ENCODE assay signal across 30 cellular contexts in the genomic region with DNA sequence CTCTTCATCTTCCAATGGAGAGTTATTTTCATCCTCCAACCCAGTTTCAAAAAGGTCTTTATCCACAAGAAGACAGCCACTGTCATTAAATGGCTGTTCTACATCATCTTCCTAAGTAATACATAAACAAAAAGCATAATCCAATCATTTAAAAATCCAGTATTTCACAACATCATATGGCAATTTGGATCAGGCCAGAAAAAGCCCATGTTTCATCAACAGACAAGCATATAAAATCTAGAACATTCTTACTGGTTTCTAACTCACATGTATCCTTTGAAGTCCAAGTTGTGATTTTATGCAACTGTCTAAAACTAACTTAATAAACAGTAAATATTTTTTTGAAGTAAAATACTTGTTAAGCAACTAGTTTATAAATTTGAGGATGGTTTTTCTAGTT. TPM values are rescaled to one million over a fixed set of nuclear protein-coding genes. Genes with fewer than 3 reads are reported as not detected.
DNase-seq lines count a peak whose midpoint lies in the region; ATAC-seq, FAIRE-seq and TF ChIP-seq lines count a peak whose summit lies in the region.
"Had no signal": no experiment of that assay in that cellular context is flagged by ENCODE, and none has a peak within 500 bp of the region (broad histone marks: within the 10 kb centered on the region; RNA-seq: fewer than 3 reads in every experiment).

No MANE protein-coding gene starts in this region.

- TF ChIP-seq CTCF in IMR-90 (conservative IDR thresholded peaks at IDR 0.05; ENCODE audit: low read depth, low read length) = no peak
- no peak for TF ChIP-seq CTCF in choroid plexus epithelial cell (conservative IDR thresholded peaks at IDR 0.05; ENCODE audit: low read depth, low read length)
- no peak for TF ChIP-seq CTCF in neural progenitor cell (IDR thresholded peaks at IDR 0.05)
- no peak for TF ChIP-seq CTCF in chondrocyte (IDR thresholded peaks at IDR 0.05)
- no peak for TF ChIP-seq CTCF in ascending aorta (IDR thresholded peaks at IDR 0.05)

- H3K4me1 Mint-ChIP-seq in T-helper 2 cell treated with Interferon-gamma antibody and Interleukin-4, amounts not matched to agents 5 μg/mL and 100 μg/mL, for 36 hours (ENCODE audit: low read depth) = peaks cover 28% of the 10 kb centered on the region
- peaks cover 10% of the 10 kb centered on the region for H3K4me1 Mint-ChIP-seq in neural progenitor cell
- H3K4me1 Mint-ChIP-seq in chondrocyte (ENCODE audit: low read depth) = no peaks in the 10 kb centered on the region

- CTCF ChIA-PET in IMR-90 (lab: Yijun Ruan, JAX) = no interaction called here

- H3K79me2 ChIP-seq in neural progenitor cell (ENCODE audit: low read depth) = peaks cover 58% of the 10 kb centered on the region

- peaks cover 12% of the 10 kb centered on the region for H3F3A ChIP-seq in neural progenitor cell (ENCODE audit: low read depth)

- peaks cover 4% of the 10 kb centered on the region; the same call in 1 of the 2 replicates for H3K36me3 ChIP-seq in IMR-90 (ENCODE audit: control insufficient read depth, insufficient read depth, low read length)
- peaks cover 46% of the 10 kb centered on the region for H3K36me3 ChIP-seq in neural progenitor cell
- no peaks in the 10 kb centered on the region for H3K36me3 ChIP-seq in ascending aorta
- H3K36me3 ChIP-seq: right lobe of liver had no signal

- H3K36me3 Mint-ChIP-seq in T-helper 2 cell treated with Interferon-gamma antibody and Interleukin-4, amounts not matched to agents 5 μg/mL and 100 μg/mL, for 36 hours (ENCODE audit: low read depth) = peaks cover 51% of the 10 kb centered on the region
- H3K36me3 Mint-ChIP-seq in neural progenitor cell (peaks cover 13% of the 10 kb centered on the region), chondrocyte (ENCODE audit: low read depth) (peaks cover 3% of the 10 kb centered on the region)
- H3K36me3 Mint-ChIP-seq: CD8-positive, alpha-beta T cell had no signal

- no peak overlapping the region for H3K56ac ChIP-seq in IMR-90 (ENCODE audit: extremely low read depth, insufficient read depth, low read length)

- no peak overlapping the region for H2AFZ ChIP-seq in IMR-90 (replicated peaks; ENCODE audit: low read length, poor library complexity)
- no peak overlapping the region for H2AFZ ChIP-seq in neural progenitor cell (replicated peaks)

- H3K27ac ChIP-seq in IMR-90 (ENCODE audit: insufficient read depth, low read length) (no peak overlapping the region), neural progenitor cell (peak overlapping the region; percentile 31), ascending aorta (no peak overlapping the region)
- H3K27ac ChIP-seq: coronary artery, right lobe of liver had no signal

- H2BK20ac ChIP-seq in IMR-90 (ENCODE audit: low read depth, low read length) = no peak overlapping the region

- no peak overlapping the region for H3K23ac ChIP-seq in IMR-90 (ENCODE audit: low read depth, low read length)

- no peaks in the 10 kb centered on the region for H4K20me1 ChIP-seq in IMR-90 (ENCODE audit: insufficient read depth, low read length)
- peaks cover 20% of the 10 kb centered on the region for H4K20me1 ChIP-seq in neural progenitor cell (ENCODE audit: low read depth)

- H3K27me3 ChIP-seq in IMR-90 (ENCODE audit: control insufficient read depth, insufficient read depth, low read length) = no peaks in the 10 kb centered on the region
- H3K27me3 ChIP-seq in neural progenitor cell = no peaks in the 10 kb centered on the region
- no peaks in the 10 kb centered on the region for H3K27me3 ChIP-seq in ascending aorta
- H3K27me3 ChIP-seq: right lobe of liver had no signal

- dilution Hi-C loops in IMR-90 (cut with HindIII; ENCODE audit: low sequenced_read_pairs, unreplicated experiment) = no loop called here

- no peak for ATAC-seq in IMR-90 (ENCODE audit: low read depth)
- ATAC-seq: activated T-helper 17 cell treated with anti-CD3 and anti-CD28 coated beads, Interleukin-2, amount 50 U/mL, for 72 hours; CD8-positive, alpha-beta T cell; Panc1; right lobe of liver had no signal

- BruUV-seq in IMR-90 (replicated peaks; lab: Mats Ljungman, UMichigan) = no TSS peak

- no peaks in the 10 kb centered on the region for H3K27me3 Mint-ChIP-seq in T-helper 2 cell treated with Interferon-gamma antibody and Interleukin-4, amounts not matched to agents 5 μg/mL and 100 μg/mL, for 36 hours (ENCODE audit: low read depth)
- no peaks in the 10 kb centered on the region for H3K27me3 Mint-ChIP-seq in neural progenitor cell (ENCODE audit: insufficient read depth, low read depth)
- H3K27me3 Mint-ChIP-seq in chondrocyte (ENCODE audit: low read depth) = no peaks in the 10 kb centered on the region
- H3K27me3 Mint-ChIP-seq: activated T-helper 17 cell treated with anti-CD3 and anti-CD28 coated beads, Interleukin-2, amount 50 U/mL, for 72 hours; progenitor cell of endocrine pancreas; stimulated activated naive CD8-positive, alpha-beta T cell treated with anti-CD3 and anti-CD28 coated beads, Interleukin-15, Interleukin-2, amounts not matched to agents 100 ng/mL and 50 ng/mL, for 24 hours had no signal

- H4K91ac ChIP-seq in IMR-90 (ENCODE audit: insufficient read depth, low read depth, low read length) = no peak overlapping the region

- no peak overlapping the region for H2AK9ac ChIP-seq in IMR-90 (replicated peaks; ENCODE audit: low read depth, low read length, poor library complexity)

- no peak overlapping the region for H2AK5ac ChIP-seq in IMR-90 (ENCODE audit: low read depth, low read length)

- H2BK120ac ChIP-seq in IMR-90 (ENCODE audit: low read depth, low read length) = no peak overlapping the region

- H4K5ac ChIP-seq in IMR-90 (ENCODE audit: low read depth, low read length) = no peak overlapping the region

- POLR2A ChIA-PET in IMR-90 (lab: Charles Lee; ENCODE audit: unreplicated experiment) = no interaction called here

- no peak overlapping the region for H4K8ac ChIP-seq in IMR-90 (ENCODE audit: low read depth in 2 of 2, low read length in 2 of 2)

- intact Hi-C loops in IMR-90 (cut with micrococcal nuclease) = loop anchor here (10.0 kb wide), 1 partner anchor 118 kb away; a partner anchor contains a TSS
- intact Hi-C loops in ascending aorta (cut with DNase I) = no loop called here

- no peaks in the 10 kb centered on the region for H3K9me1 ChIP-seq in IMR-90 (ENCODE audit: insufficient read depth, low read length)

- H3K4me3 ChIP-seq in IMR-90 (ENCODE audit: insufficient read depth, low read depth, low read length) = no peak overlapping the region
- H3K4me3 ChIP-seq in choroid plexus epithelial cell (ENCODE audit: low read depth, low read length) = no peak overlapping the region
- H3K4me3 ChIP-seq in neural progenitor cell = no peak overlapping the region
- no peak overlapping the region for H3K4me3 ChIP-seq in ascending aorta
- H3K4me3 ChIP-seq: coronary artery, HAP-1, right lobe of liver had no signal

- no peak overlapping the region for H3K4me2 ChIP-seq in IMR-90 (ENCODE audit: low read depth, low read length)
- H3K4me2 ChIP-seq in neural progenitor cell = no peak overlapping the region

- in situ Hi-C loops in IMR-90 (cut with MboI; ENCODE audit: low sequenced_read_pairs) = no loop called here

- no peaks in the 10 kb centered on the region for H3K9me3 Mint-ChIP-seq in T-helper 2 cell treated with Interferon-gamma antibody and Interleukin-4, amounts not matched to agents 5 μg/mL and 100 μg/mL, for 36 hours
- no peaks in the 10 kb centered on the region for H3K9me3 Mint-ChIP-seq in neural progenitor cell
- H3K9me3 Mint-ChIP-seq in chondrocyte (ENCODE audit: low read depth) = no peaks in the 10 kb centered on the region
- H3K9me3 Mint-ChIP-seq: activated T-helper 17 cell treated with anti-CD3 and anti-CD28 coated beads, Interleukin-2, amount 50 U/mL, for 72 hours; CD8-positive, alpha-beta T cell; mesothelial cell of epicardium; stimulated activated naive CD8-positive, alpha-beta T cell treated with anti-CD3 and anti-CD28 coated beads, Interleukin-15, Interleukin-2, amounts not matched to agents 100 ng/mL and 50 ng/mL, for 24 hours had no signal

- H2BK5ac ChIP-seq in IMR-90 (ENCODE audit: low read depth, low read length, poor library complexity, severe bottlenecking) = no peak overlapping the region

- H3K4ac ChIP-seq in IMR-90 (ENCODE audit: low read depth, low read length) = no peak overlapping the region

- DNase-seq in T-helper 2 cell treated with Interferon-gamma antibody and Interleukin-4, amounts not matched to agents 5 μg/mL and 100 μg/mL, for 36 hours (ENCODE audit: low spot score) = no peak
- no peak for DNase-seq in T-helper 2 cell
- peak; percentile 3 for DNase-seq in IMR-90
- peak; percentile 10 for DNase-seq in choroid plexus epithelial cell (ENCODE audit: low read depth)
- DNase-seq in neural progenitor cell (ENCODE audit: low spot score) = no peak
- DNase-seq in chondrocyte (ENCODE audit: low spot score) = no peak
- no peak for DNase-seq in ascending aorta (ENCODE audit: low spot score in 2 of 2)
- DNase-seq in GM12891 (ENCODE audit: insufficient read length, low spot score) = no peak
- DNase-seq: activated CD4-positive, alpha-beta T cell treated with anti-CD3 and anti-CD28 coated beads, Interleukin-2, amount 50 U/mL, for 1 hour; activated CD4-positive, CD25-positive, alpha-beta regulatory T cell; activated naive CD4-positive, alpha-beta T cell treated with anti-CD3 and anti-CD28 coated beads, Interleukin-2, amount 50 U/mL, for 16 hours; anterior cingulate cortex; CD8-positive, alpha-beta T cell; effector memory CD4-positive, alpha-beta T cell; foreskin melanocyte; kidney glomerular epithelial cell; NCI-H1417; NCI-H2029; right lobe of liver; SHP77 treated with DMSO at 0.1 percent for 48 hours; stimulated activated CD8-positive, alpha-beta memory T cell treated with anti-CD3 and anti-CD28 coated beads, Interleukin-4, amount 100 ng/mL, for 48 hours had no signal

- H3K14ac ChIP-seq in IMR-90 (replicated peaks; ENCODE audit: low read depth, low read length) = no peak overlapping the region

- no peaks in the 10 kb centered on the region for H3K9me3 ChIP-seq in IMR-90 (ENCODE audit: control insufficient read depth, insufficient read depth, low read length)
- no peaks in the 10 kb centered on the region for H3K9me3 ChIP-seq in neural progenitor cell (ENCODE audit: low read depth)
- no peaks in the 10 kb centered on the region for H3K9me3 ChIP-seq in ascending aorta
- H3K9me3 ChIP-seq: HAP-1, right lobe of liver had no signal

- H3K4me1 ChIP-seq in IMR-90 (ENCODE audit: control insufficient read depth, insufficient read depth, low read length) (no peaks in the 10 kb centered on the region), neural progenitor cell (no peaks in the 10 kb centered on the region), ascending aorta (no peaks in the 10 kb centered on the region)
- H3K4me1 ChIP-seq: right lobe of liver had no signal

- H3K79me1 ChIP-seq in IMR-90 (ENCODE audit: low read depth in 1 of 2, low read length in 2 of 2) = peaks cover 7 to 18% of the 10 kb centered on the region in 2 experiments

- TF ChIP-seq POLR2A in IMR-90 (IDR thresholded peaks at IDR 0.05; ENCODE audit: low read depth, low read length) (no peak), GM12891 (IDR thresholded peaks at IDR 0.05; ENCODE audit: low read depth, low read length) (no peak)

- H2BK15ac ChIP-seq in IMR-90 (ENCODE audit: low read depth, low read length) = no peak overlapping the region

- H3K4me3 Mint-ChIP-seq in T-helper 2 cell treated with Interferon-gamma antibody and Interleukin-4, amounts not matched to agents 5 μg/mL and 100 μg/mL, for 36 hours = no peak overlapping the region
- H3K4me3 Mint-ChIP-seq in neural progenitor cell (no peak overlapping the region), chondrocyte (ENCODE audit: unreplicated experiment) (no peak overlapping the region)
- H3K4me3 Mint-ChIP-seq: activated T-helper 17 cell treated with anti-CD3 and anti-CD28 coated beads, Interleukin-2, amount 50 U/mL, for 72 hours; CD8-positive, alpha-beta T cell; mesothelial cell of epicardium; stimulated activated naive CD8-positive, alpha-beta T cell treated with anti-CD3 and anti-CD28 coated beads, Interleukin-15, Interleukin-2, amounts not matched to agents 100 ng/mL and 50 ng/mL, for 24 hours had no signal

- no peak for FAIRE-seq in GM12891 (lab: Jason Lieb, UNC)
- FAIRE-seq: bronchial epithelial cell, urothelium cell line had no signal

- no peak overlapping the region for H3K18ac ChIP-seq in IMR-90 (ENCODE audit: low read depth, low read length)

- no peak for TF ChIP-seq RAD21 in IMR-90 (IDR thresholded peaks at IDR 0.05; ENCODE audit: low read length)

- H3K27ac Mint-ChIP-seq in T-helper 2 cell treated with Interferon-gamma antibody and Interleukin-4, amounts not matched to agents 5 μg/mL and 100 μg/mL, for 36 hours = peak overlapping the region; percentile 16
- H3K27ac Mint-ChIP-seq in neural progenitor cell (no peak overlapping the region), chondrocyte (ENCODE audit: unreplicated experiment) (no peak overlapping the region)
- H3K27ac Mint-ChIP-seq: activated T-helper 17 cell treated with anti-CD3 and anti-CD28 coated beads, Interleukin-2, amount 50 U/mL, for 72 hours; CD8-positive, alpha-beta T cell; mesothelial cell of epicardium; progenitor cell of endocrine pancreas; stimulated activated naive CD8-positive, alpha-beta T cell treated with anti-CD3 and anti-CD28 coated beads, Interleukin-15, Interleukin-2, amounts not matched to agents 100 ng/mL and 50 ng/mL, for 24 hours had no signal

- H3K9ac ChIP-seq in IMR-90 (ENCODE audit: low read depth, low read length) (no peak overlapping the region), neural progenitor cell (no peak overlapping the region)

RNA-seq across cellular contexts. Expression of a gene that starts 6.6 kb away (rescaled TPM):
- total RNA-seq in IMR-90 (2012; rRNA removed) = 14.3 and 14.4 TPM in 2 replicates
- polyA plus RNA-seq in IMR-90 (2012; rRNA removed) = 4.9 and 6.2 TPM in 2 replicates
- 1.1 and 1.7 TPM in 2 replicates for polyA plus RNA-seq in IMR-90 (2012; cell fraction: cytosol; rRNA removed)
- polyA plus RNA-seq in IMR-90 (2012; cell fraction: nucleus; rRNA removed; ENCODE audit: low replicate concordance) = 0.59 and 3.8 TPM in 2 replicates
- total RNA-seq in neural progenitor cell (ENCODE audit: low replicate concordance) = 23.6 and 26.2 TPM in 2 replicates
- total RNA-seq in chondrocyte = 4.4 to 19.6 TPM (median 4.8 TPM) in 3 replicates
- not detected for total RNA-seq in ascending aorta
- 8.2 TPM for polyA plus RNA-seq in GM12891 (2012; ENCODE audit: low read depth, missing spikeins)

RNA-seq across cellular contexts. Expression of a gene that starts 44.5 kb away (rescaled TPM):
- total RNA-seq in IMR-90 (2012; rRNA removed) (16.7 and 20.0 TPM in 2 replicates), neural progenitor cell (ENCODE audit: low replicate concordance) (4.4 and 8.0 TPM in 2 replicates), chondrocyte (23.2 to 26.1 TPM (median 24.8 TPM) in 3 replicates), ascending aorta (40.6 TPM)
- 10.1 and 13.4 TPM in 2 replicates for polyA plus RNA-seq in IMR-90 (2012; rRNA removed)
- 7.8 and 9.5 TPM in 2 replicates for polyA plus RNA-seq in IMR-90 (2012; cell fraction: cytosol; rRNA removed)
- 11.6 and 20.0 TPM in 2 replicates for polyA plus RNA-seq in IMR-90 (2012; cell fraction: nucleus; rRNA removed; ENCODE audit: low replicate concordance)
- 7.6 TPM for polyA plus RNA-seq in GM12891 (2012; ENCODE audit: low read depth, missing spikeins)

RNA-seq across cellular contexts. Expression of a gene that starts 44.6 kb away (rescaled TPM):
- total RNA-seq in IMR-90 (2012; rRNA removed) (8.2 and 8.6 TPM in 2 replicates), neural progenitor cell (ENCODE audit: low replicate concordance) (24.5 and 26.4 TPM in 2 replicates), chondrocyte (6.6 to 12.5 TPM (median 11.8 TPM) in 3 replicates), ascending aorta (40.4 TPM)
- 4.8 and 9.2 TPM in 2 replicates for polyA plus RNA-seq in IMR-90 (2012; rRNA removed)
- 1.4 and 1.5 TPM in 2 replicates for polyA plus RNA-seq in IMR-90 (2012; cell fraction: cytosol; rRNA removed)
- polyA plus RNA-seq in IMR-90 (2012; cell fraction: nucleus; rRNA removed; ENCODE audit: low replicate concordance) = 8.4 and 19.6 TPM in 2 replicates
- 2.5 TPM for polyA plus RNA-seq in GM12891 (2012; ENCODE audit: low read depth, missing spikeins)

Comparison
In these comparisons a context has a peak if more than half of its experiments do, and no peak if none do; other contexts are left out.
1. DNase-seq: peak in IMR-90 (single experiment) and choroid plexus epithelial cell (single experiment); none in T-helper 2 cell treated with Interferon-gamma antibody and Interleukin-4, amounts not matched to agents 5 μg/mL and 100 μg/mL, for 36 hours (single experiment), T-helper 2 cell (0 of 5), neural progenitor cell (single experiment), chondrocyte (single experiment), ascending aorta (0 of 2) and GM12891 (single experiment).